Comparison of ENCODE assay signal across 1 cellular context in the genomic region with DNA sequence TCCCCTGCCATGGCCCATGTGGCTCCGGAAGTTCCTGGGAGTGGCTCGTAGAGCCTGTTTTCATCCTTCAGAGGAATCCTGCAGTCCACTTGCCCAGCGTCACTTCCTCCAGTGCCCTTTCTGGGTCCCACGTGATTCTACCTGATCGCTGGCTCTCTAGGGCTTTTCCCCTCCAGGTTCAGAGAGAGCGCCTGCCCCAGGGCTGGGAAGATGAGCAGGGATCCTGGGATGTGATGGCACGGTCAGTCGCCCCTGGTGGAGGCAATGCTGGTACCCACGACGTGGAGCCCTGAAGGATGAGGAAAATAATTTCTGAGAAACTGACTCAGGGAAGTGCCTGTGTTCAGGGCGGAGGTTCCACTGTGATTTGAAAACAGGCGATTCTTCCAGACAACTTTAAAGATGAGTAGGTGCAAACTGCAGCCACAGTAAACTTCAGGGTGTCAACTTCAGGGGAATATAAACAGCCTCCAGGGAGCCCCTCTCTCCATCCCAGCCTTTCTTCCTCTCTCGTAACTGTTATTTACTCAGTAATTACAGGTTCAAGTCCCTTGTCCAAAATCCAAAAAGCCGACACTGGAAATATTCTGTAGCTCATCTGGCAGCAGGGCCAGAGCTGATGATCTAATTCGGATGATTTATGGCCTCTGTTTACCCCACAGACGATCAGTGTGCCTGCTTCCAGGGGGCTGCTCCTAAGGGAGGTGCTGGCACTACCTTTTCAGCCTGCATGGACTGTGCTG.
A peak's percentile ranks its signal among the peaks of the same experiment; 100 is the strongest.
TF ChIP-seq lines count a peak whose summit lies in the region.

No MANE protein-coding gene starts in this region.

TF ChIP-seq in HepG2, 621 proteins besides CTCF, POLR2A, EP300 and RAD21 (continued from another document and continues in another):
- TF ChIP-seq, protein P1, sequence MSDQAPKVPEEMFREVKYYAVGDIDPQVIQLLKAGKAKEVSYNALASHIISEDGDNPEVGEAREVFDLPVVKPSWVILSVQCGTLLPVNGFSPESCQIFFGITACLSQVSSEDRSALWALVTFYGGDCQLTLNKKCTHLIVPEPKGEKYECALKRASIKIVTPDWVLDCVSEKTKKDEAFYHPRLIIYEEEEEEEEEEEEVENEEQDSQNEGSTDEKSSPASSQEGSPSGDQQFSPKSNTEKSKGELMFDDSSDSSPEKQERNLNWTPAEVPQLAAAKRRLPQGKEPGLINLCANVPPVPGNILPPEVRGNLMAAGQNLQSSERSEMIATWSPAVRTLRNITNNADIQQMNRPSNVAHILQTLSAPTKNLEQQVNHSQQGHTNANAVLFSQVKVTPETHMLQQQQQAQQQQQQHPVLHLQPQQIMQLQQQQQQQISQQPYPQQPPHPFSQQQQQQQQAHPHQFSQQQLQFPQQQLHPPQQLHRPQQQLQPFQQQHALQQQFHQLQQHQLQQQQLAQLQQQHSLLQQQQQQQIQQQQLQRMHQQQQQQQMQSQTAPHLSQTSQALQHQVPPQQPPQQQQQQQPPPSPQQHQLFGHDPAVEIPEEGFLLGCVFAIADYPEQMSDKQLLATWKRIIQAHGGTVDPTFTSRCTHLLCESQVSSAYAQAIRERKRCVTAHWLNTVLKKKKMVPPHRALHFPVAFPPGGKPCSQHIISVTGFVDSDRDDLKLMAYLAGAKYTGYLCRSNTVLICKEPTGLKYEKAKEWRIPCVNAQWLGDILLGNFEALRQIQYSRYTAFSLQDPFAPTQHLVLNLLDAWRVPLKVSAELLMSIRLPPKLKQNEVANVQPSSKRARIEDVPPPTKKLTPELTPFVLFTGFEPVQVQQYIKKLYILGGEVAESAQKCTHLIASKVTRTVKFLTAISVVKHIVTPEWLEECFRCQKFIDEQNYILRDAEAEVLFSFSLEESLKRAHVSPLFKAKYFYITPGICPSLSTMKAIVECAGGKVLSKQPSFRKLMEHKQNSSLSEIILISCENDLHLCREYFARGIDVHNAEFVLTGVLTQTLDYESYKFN (CRISPR knock-in tag; conservative IDR thresholded peaks at IDR 0.05): peak; percentile 60
- TF ChIP-seq ZNF326 (CRISPR knock-in tag; IDR thresholded peaks at IDR 0.05; ENCODE audit: borderline replicate concordance) (no peak), CREM (IDR thresholded peaks at IDR 0.05) (peak; percentile 43; the same call in 1 of the 2 replicates), CREM (CRISPR knock-in tag; IDR thresholded peaks at IDR 0.05) (no peak), ZSCAN29 (CRISPR knock-in tag; conservative IDR thresholded peaks at IDR 0.05) (0 out of 2 replicates have a peak, but pooled peaks have one; percentile 24), MIXL1 (CRISPR knock-in tag; IDR thresholded peaks at IDR 0.05) (peak; percentile 49; the same call in 1 of the 2 replicates), HOXA9 (CRISPR knock-in tag; IDR thresholded peaks at IDR 0.05; ENCODE audit: borderline replicate concordance) (peak; percentile 31; the same call in 1 of the 2 replicates), TGIF2 (CRISPR knock-in tag; IDR thresholded peaks at IDR 0.05) (no peak), ATF1 (CRISPR knock-in tag; IDR thresholded peaks at IDR 0.05) (0 out of 2 replicates have a peak, but pooled peaks have one; percentile 13), ZNF564 (CRISPR knock-in tag; IDR thresholded peaks at IDR 0.05) (no peak), FOXA3 (CRISPR knock-in tag; IDR thresholded peaks at IDR 0.05) (peak; percentile 50; the same call in 1 of the 2 replicates), NKX3-1 (CRISPR knock-in tag; IDR thresholded peaks at IDR 0.05) (no peak), GATA4 (IDR thresholded peaks at IDR 0.05; ENCODE audit: borderline replicate concordance, low read depth) (no peak), FOXA1 (IDR thresholded peaks at IDR 0.05) (no peak), FOXA1 (CRISPR knock-in tag; IDR thresholded peaks at IDR 0.05) (peak; percentile 63), ZNF569 (CRISPR knock-in tag; IDR thresholded peaks at IDR 0.05; ENCODE audit: borderline replicate concordance) (no peak), FOXP1 (IDR thresholded peaks at IDR 0.05) (no peak), FOXP1 (CRISPR knock-in tag; IDR thresholded peaks at IDR 0.05) (peak; percentile 65; the same call in 1 of the 2 replicates)
- TF ChIP-seq, protein P2, sequence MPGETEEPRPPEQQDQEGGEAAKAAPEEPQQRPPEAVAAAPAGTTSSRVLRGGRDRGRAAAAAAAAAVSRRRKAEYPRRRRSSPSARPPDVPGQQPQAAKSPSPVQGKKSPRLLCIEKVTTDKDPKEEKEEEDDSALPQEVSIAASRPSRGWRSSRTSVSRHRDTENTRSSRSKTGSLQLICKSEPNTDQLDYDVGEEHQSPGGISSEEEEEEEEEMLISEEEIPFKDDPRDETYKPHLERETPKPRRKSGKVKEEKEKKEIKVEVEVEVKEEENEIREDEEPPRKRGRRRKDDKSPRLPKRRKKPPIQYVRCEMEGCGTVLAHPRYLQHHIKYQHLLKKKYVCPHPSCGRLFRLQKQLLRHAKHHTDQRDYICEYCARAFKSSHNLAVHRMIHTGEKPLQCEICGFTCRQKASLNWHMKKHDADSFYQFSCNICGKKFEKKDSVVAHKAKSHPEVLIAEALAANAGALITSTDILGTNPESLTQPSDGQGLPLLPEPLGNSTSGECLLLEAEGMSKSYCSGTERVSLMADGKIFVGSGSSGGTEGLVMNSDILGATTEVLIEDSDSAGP (CRISPR knock-in tag; IDR thresholded peaks at IDR 0.05; ENCODE audit: borderline replicate concordance): no peak
- TF ChIP-seq, protein P3, sequence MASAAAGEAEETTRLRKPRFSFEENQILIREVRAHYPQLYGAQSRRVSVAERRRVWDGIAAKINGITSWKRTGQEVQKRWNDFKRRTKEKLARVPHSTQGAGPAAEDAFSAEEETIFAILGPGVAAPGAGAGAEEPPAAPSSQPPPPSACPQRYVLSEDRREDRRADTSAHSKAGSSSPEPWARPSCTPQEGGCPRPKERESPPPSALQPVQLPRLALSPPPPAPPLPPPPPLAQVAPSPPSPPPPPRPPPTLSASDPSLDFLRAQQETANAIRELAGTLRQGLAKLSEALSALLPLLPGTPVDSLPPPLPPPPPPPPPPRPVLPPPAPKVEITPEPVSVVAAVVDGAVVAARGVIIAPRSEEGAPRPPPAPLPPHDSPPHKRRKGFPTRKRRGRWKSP (CRISPR knock-in tag; IDR thresholded peaks at IDR 0.05): no peak
- TF ChIP-seq, protein P4, sequence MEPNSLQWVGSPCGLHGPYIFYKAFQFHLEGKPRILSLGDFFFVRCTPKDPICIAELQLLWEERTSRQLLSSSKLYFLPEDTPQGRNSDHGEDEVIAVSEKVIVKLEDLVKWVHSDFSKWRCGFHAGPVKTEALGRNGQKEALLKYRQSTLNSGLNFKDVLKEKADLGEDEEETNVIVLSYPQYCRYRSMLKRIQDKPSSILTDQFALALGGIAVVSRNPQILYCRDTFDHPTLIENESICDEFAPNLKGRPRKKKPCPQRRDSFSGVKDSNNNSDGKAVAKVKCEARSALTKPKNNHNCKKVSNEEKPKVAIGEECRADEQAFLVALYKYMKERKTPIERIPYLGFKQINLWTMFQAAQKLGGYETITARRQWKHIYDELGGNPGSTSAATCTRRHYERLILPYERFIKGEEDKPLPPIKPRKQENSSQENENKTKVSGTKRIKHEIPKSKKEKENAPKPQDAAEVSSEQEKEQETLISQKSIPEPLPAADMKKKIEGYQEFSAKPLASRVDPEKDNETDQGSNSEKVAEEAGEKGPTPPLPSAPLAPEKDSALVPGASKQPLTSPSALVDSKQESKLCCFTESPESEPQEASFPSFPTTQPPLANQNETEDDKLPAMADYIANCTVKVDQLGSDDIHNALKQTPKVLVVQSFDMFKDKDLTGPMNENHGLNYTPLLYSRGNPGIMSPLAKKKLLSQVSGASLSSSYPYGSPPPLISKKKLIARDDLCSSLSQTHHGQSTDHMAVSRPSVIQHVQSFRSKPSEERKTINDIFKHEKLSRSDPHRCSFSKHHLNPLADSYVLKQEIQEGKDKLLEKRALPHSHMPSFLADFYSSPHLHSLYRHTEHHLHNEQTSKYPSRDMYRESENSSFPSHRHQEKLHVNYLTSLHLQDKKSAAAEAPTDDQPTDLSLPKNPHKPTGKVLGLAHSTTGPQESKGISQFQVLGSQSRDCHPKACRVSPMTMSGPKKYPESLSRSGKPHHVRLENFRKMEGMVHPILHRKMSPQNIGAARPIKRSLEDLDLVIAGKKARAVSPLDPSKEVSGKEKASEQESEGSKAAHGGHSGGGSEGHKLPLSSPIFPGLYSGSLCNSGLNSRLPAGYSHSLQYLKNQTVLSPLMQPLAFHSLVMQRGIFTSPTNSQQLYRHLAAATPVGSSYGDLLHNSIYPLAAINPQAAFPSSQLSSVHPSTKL (CRISPR knock-in tag; IDR thresholded peaks at IDR 0.05): peak; percentile 48
- TF ChIP-seq, protein P5, sequence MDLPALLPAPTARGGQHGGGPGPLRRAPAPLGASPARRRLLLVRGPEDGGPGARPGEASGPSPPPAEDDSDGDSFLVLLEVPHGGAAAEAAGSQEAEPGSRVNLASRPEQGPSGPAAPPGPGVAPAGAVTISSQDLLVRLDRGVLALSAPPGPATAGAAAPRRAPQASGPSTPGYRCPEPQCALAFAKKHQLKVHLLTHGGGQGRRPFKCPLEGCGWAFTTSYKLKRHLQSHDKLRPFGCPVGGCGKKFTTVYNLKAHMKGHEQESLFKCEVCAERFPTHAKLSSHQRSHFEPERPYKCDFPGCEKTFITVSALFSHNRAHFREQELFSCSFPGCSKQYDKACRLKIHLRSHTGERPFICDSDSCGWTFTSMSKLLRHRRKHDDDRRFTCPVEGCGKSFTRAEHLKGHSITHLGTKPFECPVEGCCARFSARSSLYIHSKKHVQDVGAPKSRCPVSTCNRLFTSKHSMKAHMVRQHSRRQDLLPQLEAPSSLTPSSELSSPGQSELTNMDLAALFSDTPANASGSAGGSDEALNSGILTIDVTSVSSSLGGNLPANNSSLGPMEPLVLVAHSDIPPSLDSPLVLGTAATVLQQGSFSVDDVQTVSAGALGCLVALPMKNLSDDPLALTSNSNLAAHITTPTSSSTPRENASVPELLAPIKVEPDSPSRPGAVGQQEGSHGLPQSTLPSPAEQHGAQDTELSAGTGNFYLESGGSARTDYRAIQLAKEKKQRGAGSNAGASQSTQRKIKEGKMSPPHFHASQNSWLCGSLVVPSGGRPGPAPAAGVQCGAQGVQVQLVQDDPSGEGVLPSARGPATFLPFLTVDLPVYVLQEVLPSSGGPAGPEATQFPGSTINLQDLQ (CRISPR knock-in tag; IDR thresholded peaks at IDR 0.05): no peak
- TF ChIP-seq, protein P6, sequence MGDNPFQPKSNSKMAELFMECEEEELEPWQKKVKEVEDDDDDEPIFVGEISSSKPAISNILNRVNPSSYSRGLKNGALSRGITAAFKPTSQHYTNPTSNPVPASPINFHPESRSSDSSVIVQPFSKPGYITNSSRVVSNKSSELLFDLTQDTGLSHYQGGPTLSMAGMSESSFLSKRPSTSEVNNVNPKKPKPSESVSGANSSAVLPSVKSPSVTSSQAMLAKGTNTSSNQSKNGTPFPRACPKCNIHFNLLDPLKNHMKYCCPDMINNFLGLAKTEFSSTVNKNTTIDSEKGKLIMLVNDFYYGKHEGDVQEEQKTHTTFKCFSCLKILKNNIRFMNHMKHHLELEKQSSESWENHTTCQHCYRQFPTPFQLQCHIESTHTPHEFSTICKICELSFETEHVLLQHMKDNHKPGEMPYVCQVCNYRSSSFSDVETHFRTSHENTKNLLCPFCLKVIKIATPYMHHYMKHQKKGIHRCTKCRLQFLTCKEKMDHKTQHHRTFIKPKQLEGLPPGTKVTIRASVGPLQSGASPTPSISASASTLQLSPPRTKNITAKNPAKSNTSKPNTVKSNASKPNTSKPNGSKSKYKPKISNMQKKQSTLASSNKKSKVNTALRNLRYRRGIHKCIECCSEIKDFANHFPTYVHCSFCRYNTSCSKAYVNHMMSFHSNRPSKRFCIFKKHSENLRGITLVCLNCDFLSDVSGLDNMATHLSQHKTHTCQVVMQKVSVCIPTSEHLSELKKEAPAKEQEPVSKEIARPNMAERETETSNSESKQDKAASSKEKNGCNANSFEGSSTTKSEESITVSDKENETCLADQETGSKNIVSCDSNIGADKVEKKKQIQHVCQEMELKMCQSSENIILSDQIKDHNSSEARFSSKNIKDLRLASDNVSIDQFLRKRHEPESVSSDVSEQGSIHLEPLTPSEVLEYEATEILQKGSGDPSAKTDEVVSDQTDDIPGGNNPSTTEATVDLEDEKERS (CRISPR knock-in tag; IDR thresholded peaks at IDR 0.05): no peak
- TF ChIP-seq, protein P7, sequence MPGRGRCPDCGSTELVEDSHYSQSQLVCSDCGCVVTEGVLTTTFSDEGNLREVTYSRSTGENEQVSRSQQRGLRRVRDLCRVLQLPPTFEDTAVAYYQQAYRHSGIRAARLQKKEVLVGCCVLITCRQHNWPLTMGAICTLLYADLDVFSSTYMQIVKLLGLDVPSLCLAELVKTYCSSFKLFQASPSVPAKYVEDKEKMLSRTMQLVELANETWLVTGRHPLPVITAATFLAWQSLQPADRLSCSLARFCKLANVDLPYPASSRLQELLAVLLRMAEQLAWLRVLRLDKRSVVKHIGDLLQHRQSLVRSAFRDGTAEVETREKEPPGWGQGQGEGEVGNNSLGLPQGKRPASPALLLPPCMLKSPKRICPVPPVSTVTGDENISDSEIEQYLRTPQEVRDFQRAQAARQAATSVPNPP (CRISPR knock-in tag; IDR thresholded peaks at IDR 0.05): no peak
- TF ChIP-seq, protein P8, sequence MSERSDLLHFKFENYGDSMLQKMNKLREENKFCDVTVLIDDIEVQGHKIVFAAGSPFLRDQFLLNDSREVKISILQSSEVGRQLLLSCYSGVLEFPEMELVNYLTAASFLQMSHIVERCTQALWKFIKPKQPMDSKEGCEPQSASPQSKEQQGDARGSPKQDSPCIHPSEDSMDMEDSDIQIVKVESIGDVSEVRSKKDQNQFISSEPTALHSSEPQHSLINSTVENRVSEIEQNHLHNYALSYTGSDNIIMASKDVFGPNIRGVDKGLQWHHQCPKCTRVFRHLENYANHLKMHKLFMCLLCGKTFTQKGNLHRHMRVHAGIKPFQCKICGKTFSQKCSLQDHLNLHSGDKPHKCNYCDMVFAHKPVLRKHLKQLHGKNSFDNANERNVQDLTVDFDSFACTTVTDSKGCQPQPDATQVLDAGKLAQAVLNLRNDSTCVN (CRISPR knock-in tag; IDR thresholded peaks at IDR 0.05; ENCODE audit: borderline replicate concordance): no peak
